In the genomic region with DNA sequence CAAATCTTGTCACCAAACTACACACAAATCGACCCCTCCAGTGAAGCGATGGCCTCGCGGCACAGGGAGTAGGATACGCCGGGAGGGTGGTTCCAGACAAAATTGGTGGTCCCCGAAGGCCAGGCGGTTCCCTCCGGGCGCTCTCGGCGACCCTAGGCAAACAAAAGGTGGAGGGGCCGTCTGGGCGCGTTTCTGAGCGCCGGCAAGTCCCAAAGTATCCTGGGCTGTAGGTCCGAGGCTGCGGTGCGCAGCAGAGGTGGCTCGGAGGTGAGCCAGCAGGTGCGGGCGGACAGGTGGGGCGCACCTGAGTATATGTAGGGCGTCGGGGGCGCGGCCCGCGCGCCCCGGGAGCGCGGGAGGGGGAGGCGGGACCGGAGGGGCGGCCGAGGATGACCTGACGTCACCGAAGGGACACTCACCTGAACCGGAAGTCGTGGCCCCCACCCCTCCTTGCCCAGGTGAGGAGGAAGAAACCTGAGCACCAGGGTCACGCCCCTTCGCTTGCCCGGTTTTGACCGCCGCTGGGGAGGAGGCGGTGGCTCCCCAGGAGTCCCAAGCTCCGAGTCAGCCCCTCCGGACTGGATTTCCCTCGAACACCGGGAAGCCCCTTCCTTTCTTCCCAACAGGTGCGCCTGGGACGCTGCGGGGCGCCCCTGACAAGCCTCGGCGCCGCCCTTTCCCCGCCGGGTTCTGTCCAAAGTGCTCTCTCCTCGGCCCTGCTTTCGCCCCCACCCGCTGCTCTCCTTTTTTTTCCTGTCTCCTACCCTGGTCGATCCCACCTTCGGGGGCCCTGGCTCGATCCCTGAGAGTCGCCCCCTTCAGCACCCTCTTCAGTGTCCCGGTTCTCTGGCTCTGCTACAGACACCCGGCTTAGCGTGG, we compare ENCODE assay signal across 1 cellular context.
A peak's percentile ranks its signal among the peaks of the same experiment; 100 is the strongest.
TF ChIP-seq lines count a peak whose summit lies in the region.

A gene with protein sequence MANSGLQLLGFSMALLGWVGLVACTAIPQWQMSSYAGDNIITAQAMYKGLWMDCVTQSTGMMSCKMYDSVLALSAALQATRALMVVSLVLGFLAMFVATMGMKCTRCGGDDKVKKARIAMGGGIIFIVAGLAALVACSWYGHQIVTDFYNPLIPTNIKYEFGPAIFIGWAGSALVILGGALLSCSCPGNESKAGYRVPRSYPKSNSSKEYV (minus strand): TSS at position 287 of the 879 bp plus-strand sequence. CDS start 435 bp downstream, outside the sequence.

TF ChIP-seq in GM12878, 131 proteins besides CTCF, POLR2A, EP300 and RAD21:
- TF ChIP-seq SUZ12 (IDR thresholded peaks at IDR 0.05; ENCODE audit: unreplicated experiment) (peak; percentile 14), KAT2A (conservative IDR thresholded peaks at IDR 0.05; ENCODE audit: control insufficient read depth, low read depth, low read length) (no peak)
